In genomic region chr17:68204736-68205135, GRCh38 we compare ENCODE assay signal across 8 cellular contexts. TPM values are rescaled to one million over a fixed set of nuclear protein-coding genes. Genes with fewer than 3 reads are reported as not detected.
DNase-seq lines count a peak whose midpoint lies in the region; ATAC-seq and TF ChIP-seq lines count a peak whose summit lies in the region.

No MANE protein-coding gene starts in this region.

- H3K27me3 Mint-ChIP-seq in activated CD4-positive, alpha-beta T cell treated with anti-CD3 and anti-CD28 coated beads for 36 hours, result peaks cover 13% of the 10 kb centered on the region
- H3K27me3 Mint-ChIP-seq in neural crest cell (ENCODE audit: low read depth), result peaks cover 51% of the 10 kb centered on the region

- H3K9me3 Mint-ChIP-seq in activated CD4-positive, alpha-beta T cell treated with anti-CD3 and anti-CD28 coated beads for 36 hours (ENCODE audit: low read depth), result no peaks in the 10 kb centered on the region
- H3K9me3 Mint-ChIP-seq in neural crest cell, result no peaks in the 10 kb centered on the region

- intact Hi-C loops in activated CD4-positive, alpha-beta T cell treated with anti-CD3 and anti-CD28 coated beads for 36 hours (cut with DNase I, micrococcal nuclease), result loop anchor here (1.0 to 10.0 kb wide), 10 partner anchors 32 to 380 kb away; partner anchors contain the start of genes ARSG (in 1 of the 2), BPTF (in 1 of the 2), KPNA2 (in 1 of the 2) and PRKAR1A (in 1 of the 2)

- no peaks in the 10 kb centered on the region for H3K36me3 ChIP-seq in effector memory CD4-positive, alpha-beta T cell (ENCODE audit: control insufficient read depth, insufficient read depth, low read length)

- peaks cover 32% of the 10 kb centered on the region for H3K4me1 Mint-ChIP-seq in activated CD4-positive, alpha-beta T cell treated with anti-CD3 and anti-CD28 coated beads for 36 hours
- peaks cover 29% of the 10 kb centered on the region for H3K4me1 Mint-ChIP-seq in neural crest cell

- POLR2A ChIA-PET in activated CD4-positive, alpha-beta T cell treated with anti-CD3 and anti-CD28 coated beads for 36 hours (lab: Charles Lee), result interaction anchor here (0.6 to 2.5 kb wide), 3 partner anchors 14 to 43 kb away, joined by 3 to 6 read pairs (median 3); partner anchors contain the start of gene AMZ2
- POLR2A ChIA-PET in HEK293T (lab: Yijun Ruan, JAX), result interaction anchor here (1.0 to 2.7 kb wide), 3 partner anchors 40 to 169 kb away, joined by 3 to 14 read pairs (median 5); partner anchors contain the start of genes AMZ2 and KPNA2

- CTCF ChIA-PET in activated CD4-positive, alpha-beta T cell treated with anti-CD3 and anti-CD28 coated beads for 36 hours (lab: Charles Lee), result interaction anchor here (0.6 to 2.7 kb wide), 12 partner anchors 12 to 231 kb away, joined by 3 to 11 read pairs (median 3); no protein-coding TSS in a partner anchor
- CTCF ChIA-PET in HEK293T (lab: Yijun Ruan, JAX), result interaction anchor here (0.6 to 1.8 kb wide), 5 partner anchors 9 to 69 kb away, joined by 3 to 5 read pairs (median 3); no protein-coding TSS in a partner anchor

- H3K27ac Mint-ChIP-seq in activated CD4-positive, alpha-beta T cell treated with anti-CD3 and anti-CD28 coated beads for 36 hours, result no peak overlapping the region
- H3K27ac Mint-ChIP-seq in neural crest cell (ENCODE audit: unreplicated experiment), result no peak overlapping the region

- TF ChIP-seq CTCF in neural crest cell (conservative IDR thresholded peaks at IDR 0.05), result no peak

- H3K4me1 ChIP-seq in effector memory CD4-positive, alpha-beta T cell (ENCODE audit: control insufficient read depth, insufficient read depth, low read length, poor library complexity, severe bottlenecking), result peaks cover 26% of the 10 kb centered on the region

- H3K9me3 ChIP-seq in effector memory CD4-positive, alpha-beta T cell (ENCODE audit: control insufficient read depth, low read length), result no peaks in the 10 kb centered on the region

- peaks cover 9% of the 10 kb centered on the region for H3K36me3 Mint-ChIP-seq in activated CD4-positive, alpha-beta T cell treated with anti-CD3 and anti-CD28 coated beads for 36 hours (ENCODE audit: low read depth)
- H3K36me3 Mint-ChIP-seq in neural crest cell (ENCODE audit: low read depth), result peaks cover 9% of the 10 kb centered on the region

- H3K4me3 ChIP-seq in effector memory CD4-positive, alpha-beta T cell (ENCODE audit: insufficient read depth, low read depth, low read length, poor library complexity, severe bottlenecking), result peak overlapping the region; percentile 77

- no peaks in the 10 kb centered on the region for H3K27me3 ChIP-seq in effector memory CD4-positive, alpha-beta T cell (replicated peaks; ENCODE audit: control insufficient read depth, insufficient read depth, low read length, poor library complexity, severe bottlenecking)

- DNase-seq in activated CD4-positive, alpha-beta T cell treated with anti-CD3 and anti-CD28 coated beads for 36 hours, result peak; percentile 46
- no peak for DNase-seq in activated CD4-positive, alpha-beta T cell treated with anti-CD3 and anti-CD28 coated beads for 4 hours
- DNase-seq in NCI-H748 (lab: John Stamatoyannopoulos, UW; ENCODE audit: unreplicated experiment), result peak; percentile 46
- DNase-seq in effector memory CD4-positive, alpha-beta T cell, result no peak
- no peak for DNase-seq in neural crest cell (ENCODE audit: low read depth, low spot score)
- no peak for DNase-seq in activated CD4-positive, CD25-positive, alpha-beta regulatory T cell treated with anti-CD3 and anti-CD28 coated beads, Interleukin-2, amount 50 U/mL, for 72 hours
- no peak for DNase-seq in HEK293T (ENCODE audit: extremely low spot score)

- ATAC-seq in activated CD4-positive, alpha-beta T cell treated with anti-CD3 and anti-CD28 coated beads for 36 hours, result no peak
- no peak for ATAC-seq in GM18873 (IDR thresholded peaks at IDR 0.05; ENCODE audit: low FRiP score, unreplicated experiment)

- peak overlapping the region; percentile 81 for H3K27ac ChIP-seq in effector memory CD4-positive, alpha-beta T cell (ENCODE audit: insufficient read depth, low read length, poor library complexity, severe bottlenecking)

- peak overlapping the region; percentile 93 for H3K4me3 Mint-ChIP-seq in activated CD4-positive, alpha-beta T cell treated with anti-CD3 and anti-CD28 coated beads for 36 hours
- peak overlapping the region; percentile 93 for H3K4me3 Mint-ChIP-seq in neural crest cell

TF ChIP-seq in HEK293T, 16 proteins besides CTCF, POLR2A, EP300 and RAD21:
- no peak for TF ChIP-seq FOXK2 (IDR thresholded peaks at IDR 0.05)
- no peak for TF ChIP-seq CTBP1 (IDR thresholded peaks at IDR 0.05; ENCODE audit: borderline replicate concordance)
- no peak for TF ChIP-seq SUZ12 (IDR thresholded peaks at IDR 0.05)
- TF ChIP-seq ZNF384 (IDR thresholded peaks at IDR 0.05), result no peak
- no peak for TF ChIP-seq PKNOX1 (IDR thresholded peaks at IDR 0.05)
- TF ChIP-seq SP1 (IDR thresholded peaks at IDR 0.05), result no peak
- TF ChIP-seq FOXM1 (IDR thresholded peaks at IDR 0.05; ENCODE audit: borderline replicate concordance), result no peak
- no peak for TF ChIP-seq LEF1 (IDR thresholded peaks at IDR 0.05; ENCODE audit: borderline replicate concordance)
- no peak for TF ChIP-seq L3MBTL2 (conservative IDR thresholded peaks at IDR 0.05)
- TF ChIP-seq HDGF (IDR thresholded peaks at IDR 0.05; ENCODE audit: borderline replicate concordance), result no peak
TF ChIP-seq in HEK293T: peak in this region for 0.

RNA-seq across cellular contexts. Expression of gene AMZ2, which starts 43.1 kb away (rescaled TPM):
- 100 to 1,000 TPM; 119 to 150 TPM for total RNA-seq in activated CD4-positive, alpha-beta T cell treated with anti-CD3 and anti-CD28 coated beads for 36 hours
- total RNA-seq in neural crest cell, result 85.1 and 87.5 TPM in 2 replicates

Comparison
In these comparisons a context has a peak if more than half of its experiments do, and no peak if none do; other contexts are left out.
1. DNase-seq: peak in activated CD4-positive, alpha-beta T cell treated with anti-CD3 and anti-CD28 coated beads for 36 hours (single experiment) and NCI-H748 (single experiment); none in activated CD4-positive, alpha-beta T cell treated with anti-CD3 and anti-CD28 coated beads for 4 hours (0 of 2), effector memory CD4-positive, alpha-beta T cell (0 of 3), neural crest cell (single experiment), activated CD4-positive, CD25-positive, alpha-beta regulatory T cell treated with anti-CD3 and anti-CD28 coated beads, Interleukin-2, amount 50 U/mL, for 72 hours (single experiment) and HEK293T (single experiment).